ENCODE assay signal across 1 cellular context in the genomic region with DNA sequence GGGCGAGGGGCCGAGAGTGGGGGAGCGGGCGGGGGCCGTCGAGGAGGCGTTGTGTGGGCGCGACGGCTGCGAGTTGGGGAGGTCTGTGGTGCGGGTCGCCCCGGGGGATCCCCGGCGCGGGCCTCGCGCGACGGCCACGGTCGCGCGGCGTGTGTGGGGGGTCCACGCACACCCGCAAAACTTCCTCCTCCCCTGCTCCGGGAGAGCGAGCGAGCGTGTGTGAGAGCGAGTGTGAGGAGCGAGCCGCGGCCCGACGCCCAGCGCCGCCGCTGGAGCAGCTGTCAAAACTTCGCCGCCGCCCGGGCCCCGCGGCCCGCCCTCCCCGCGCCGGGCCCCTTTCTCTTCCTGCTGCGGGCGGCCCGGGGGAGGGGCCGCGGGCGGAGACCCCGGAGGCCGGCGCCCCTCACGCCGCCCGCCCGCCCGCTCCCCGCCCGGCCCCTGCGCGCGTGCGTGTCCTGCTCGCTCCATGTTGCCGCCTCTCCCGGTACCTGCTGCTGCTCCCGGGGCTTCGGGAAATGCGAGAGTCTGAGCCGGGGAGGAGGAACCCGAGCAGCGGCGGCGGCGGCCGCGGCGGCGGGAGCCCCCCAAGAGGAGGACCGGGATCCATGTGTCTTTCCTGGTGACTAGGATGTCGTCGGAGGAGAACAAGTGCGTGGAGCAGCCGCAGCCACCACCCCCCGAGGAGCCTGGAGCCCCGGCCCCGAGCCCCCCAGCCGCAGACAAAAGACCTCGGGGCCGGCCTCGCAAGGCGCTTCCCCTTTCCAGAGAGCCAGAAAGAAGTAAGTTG.
TF ChIP-seq lines count a peak whose summit lies in the region.

No MANE protein-coding gene starts in this region.

TF ChIP-seq in K562, 482 proteins besides CTCF, POLR2A, EP300 and RAD21 (continued from another document and continues in another):
- TF ChIP-seq, protein P1, sequence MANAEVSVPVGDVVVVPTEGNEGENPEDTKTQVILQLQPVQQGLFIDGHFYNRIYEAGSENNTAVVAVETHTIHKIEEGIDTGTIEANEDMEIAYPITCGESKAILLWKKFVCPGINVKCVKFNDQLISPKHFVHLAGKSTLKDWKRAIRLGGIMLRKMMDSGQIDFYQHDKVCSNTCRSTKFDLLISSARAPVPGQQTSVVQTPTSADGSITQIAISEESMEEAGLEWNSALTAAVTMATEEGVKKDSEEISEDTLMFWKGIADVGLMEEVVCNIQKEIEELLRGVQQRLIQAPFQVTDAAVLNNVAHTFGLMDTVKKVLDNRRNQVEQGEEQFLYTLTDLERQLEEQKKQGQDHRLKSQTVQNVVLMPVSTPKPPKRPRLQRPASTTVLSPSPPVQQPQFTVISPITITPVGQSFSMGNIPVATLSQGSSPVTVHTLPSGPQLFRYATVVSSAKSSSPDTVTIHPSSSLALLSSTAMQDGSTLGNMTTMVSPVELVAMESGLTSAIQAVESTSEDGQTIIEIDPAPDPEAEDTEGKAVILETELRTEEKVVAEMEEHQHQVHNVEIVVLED (CRISPR knock-in tag; IDR thresholded peaks at IDR 0.05): peak; percentile 50
- TF ChIP-seq ZFX (CRISPR knock-in tag; IDR thresholded peaks at IDR 0.05) (peak; percentile 77), KLF10 (CRISPR knock-in tag; IDR thresholded peaks at IDR 0.05) (no peak), ZNF766 (CRISPR knock-in tag; conservative IDR thresholded peaks at IDR 0.05) (peak; percentile 89), ZNF764 (CRISPR knock-in tag; IDR thresholded peaks at IDR 0.05; ENCODE audit: low read depth) (0 out of 2 replicates have a peak, but pooled peaks have one; percentile 14), ZNF197 (CRISPR knock-in tag; IDR thresholded peaks at IDR 0.05; ENCODE audit: low read depth) (peak; percentile 14; the same call in 1 of the 2 replicates), PCBP1 (IDR thresholded peaks at IDR 0.05; ENCODE audit: low read depth, low read length, poor library complexity, severe bottlenecking) (peak; percentile 90), HNRNPK (IDR thresholded peaks at IDR 0.05; ENCODE audit: low read depth, low read length, poor library complexity, severe bottlenecking) (peak; percentile 8), POLR2B (IDR thresholded peaks at IDR 0.05; ENCODE audit: low read depth, partially characterized antibody) (no peak), ZNF551 (CRISPR knock-in tag; IDR thresholded peaks at IDR 0.05) (no peak), BDP1 (IDR thresholded peaks at IDR 0.05; ENCODE audit: insufficient read depth, insufficient read length) (no peak), ARHGAP35 (IDR thresholded peaks at IDR 0.05; ENCODE audit: partially characterized antibody) (no peak), NFIC (IDR thresholded peaks at IDR 0.05) (peak; percentile 86), ZBTB7A (IDR thresholded peaks at IDR 0.05; ENCODE audit: borderline replicate concordance, control insufficient read depth, low read depth, low read length) (peak; percentile 98), ZNF253 (CRISPR knock-in tag; conservative IDR thresholded peaks at IDR 0.05) (no peak), RBM14 (IDR thresholded peaks at IDR 0.05; ENCODE audit: borderline replicate concordance, insufficient read depth, low read depth, low read length) (peak; percentile 57; the same call in 1 of the 2 replicates), NCOA6 (IDR thresholded peaks at IDR 0.05) (peak; percentile 97), BACH1 (tag; IDR thresholded peaks at IDR 0.05) (no peak), IRF2 (CRISPR knock-in tag; IDR thresholded peaks at IDR 0.05) (no peak), FOS (IDR thresholded peaks at IDR 0.05; ENCODE audit: extremely low read depth, insufficient read length) (no peak), SMAD2 (IDR thresholded peaks at IDR 0.05; ENCODE audit: low read depth, low read length) (no peak), GATAD2B (IDR thresholded peaks at IDR 0.05; ENCODE audit: borderline replicate concordance) (peak; percentile 96), C11orf30 (IDR thresholded peaks at IDR 0.05; ENCODE audit: low read depth) (no peak), ZNF316 (IDR thresholded peaks at IDR 0.05) (no peak), RB1 (IDR thresholded peaks at IDR 0.05; ENCODE audit: low read depth) (peak; percentile 91), ZNF778 (CRISPR knock-in tag; IDR thresholded peaks at IDR 0.05) (no peak), SNIP1 (IDR thresholded peaks at IDR 0.05; ENCODE audit: low read depth) (no peak), KLF6 (CRISPR knock-in tag; IDR thresholded peaks at IDR 0.05; ENCODE audit: borderline replicate concordance) (no peak; the same call in 1 of the 2 replicates), ATF1 (CRISPR knock-in tag; IDR thresholded peaks at IDR 0.05) (peak; percentile 6; the same call in 1 of the 2 replicates), ATF1 (tag; IDR thresholded peaks at IDR 0.05) (no peak), FOXM1 (IDR thresholded peaks at IDR 0.05; ENCODE audit: low read depth) (no peak), FOXM1 (CRISPR knock-in tag; IDR thresholded peaks at IDR 0.05; ENCODE audit: low read depth) (no peak), U2AF2 (optimal IDR thresholded peaks at IDR 0.05; ENCODE audit: low read depth, low read length) (no peak), NFYB (IDR thresholded peaks at IDR 0.05; ENCODE audit: extremely low read depth, insufficient read length) (no peak), NCOA2 (IDR thresholded peaks at IDR 0.05; ENCODE audit: partially characterized antibody in 2 of 2) (no peak), ZNF699 (CRISPR knock-in tag; IDR thresholded peaks at IDR 0.05; ENCODE audit: insufficient replicate concordance) (no peak), ZNF175 (CRISPR knock-in tag; IDR thresholded peaks at IDR 0.05; ENCODE audit: low read depth) (peak; percentile 14; the same call in 1 of the 2 replicates)
- TF ChIP-seq, protein P2, sequence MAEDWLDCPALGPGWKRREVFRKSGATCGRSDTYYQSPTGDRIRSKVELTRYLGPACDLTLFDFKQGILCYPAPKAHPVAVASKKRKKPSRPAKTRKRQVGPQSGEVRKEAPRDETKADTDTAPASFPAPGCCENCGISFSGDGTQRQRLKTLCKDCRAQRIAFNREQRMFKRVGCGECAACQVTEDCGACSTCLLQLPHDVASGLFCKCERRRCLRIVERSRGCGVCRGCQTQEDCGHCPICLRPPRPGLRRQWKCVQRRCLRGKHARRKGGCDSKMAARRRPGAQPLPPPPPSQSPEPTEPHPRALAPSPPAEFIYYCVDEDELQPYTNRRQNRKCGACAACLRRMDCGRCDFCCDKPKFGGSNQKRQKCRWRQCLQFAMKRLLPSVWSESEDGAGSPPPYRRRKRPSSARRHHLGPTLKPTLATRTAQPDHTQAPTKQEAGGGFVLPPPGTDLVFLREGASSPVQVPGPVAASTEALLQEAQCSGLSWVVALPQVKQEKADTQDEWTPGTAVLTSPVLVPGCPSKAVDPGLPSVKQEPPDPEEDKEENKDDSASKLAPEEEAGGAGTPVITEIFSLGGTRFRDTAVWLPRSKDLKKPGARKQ (CRISPR knock-in tag; IDR thresholded peaks at IDR 0.05): no peak
- TF ChIP-seq, protein P3, sequence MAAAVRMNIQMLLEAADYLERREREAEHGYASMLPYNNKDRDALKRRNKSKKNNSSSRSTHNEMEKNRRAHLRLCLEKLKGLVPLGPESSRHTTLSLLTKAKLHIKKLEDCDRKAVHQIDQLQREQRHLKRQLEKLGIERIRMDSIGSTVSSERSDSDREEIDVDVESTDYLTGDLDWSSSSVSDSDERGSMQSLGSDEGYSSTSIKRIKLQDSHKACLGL (CRISPR knock-in tag; IDR thresholded peaks at IDR 0.05; ENCODE audit: borderline replicate concordance, poor library complexity, severe bottlenecking): no peak
- TF ChIP-seq, protein P4, sequence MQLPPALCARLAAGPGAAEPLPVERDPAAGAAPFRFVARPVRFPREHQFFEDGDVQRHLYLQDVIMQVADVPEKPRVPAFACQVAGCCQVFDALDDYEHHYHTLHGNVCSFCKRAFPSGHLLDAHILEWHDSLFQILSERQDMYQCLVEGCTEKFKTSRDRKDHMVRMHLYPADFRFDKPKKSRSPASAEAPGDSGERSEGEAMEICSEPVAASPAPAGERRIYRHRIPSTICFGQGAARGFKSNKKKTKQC (CRISPR knock-in tag; IDR thresholded peaks at IDR 0.05): peak; percentile 34; the same call in 1 of the 2 replicates
- TF ChIP-seq, protein P5, sequence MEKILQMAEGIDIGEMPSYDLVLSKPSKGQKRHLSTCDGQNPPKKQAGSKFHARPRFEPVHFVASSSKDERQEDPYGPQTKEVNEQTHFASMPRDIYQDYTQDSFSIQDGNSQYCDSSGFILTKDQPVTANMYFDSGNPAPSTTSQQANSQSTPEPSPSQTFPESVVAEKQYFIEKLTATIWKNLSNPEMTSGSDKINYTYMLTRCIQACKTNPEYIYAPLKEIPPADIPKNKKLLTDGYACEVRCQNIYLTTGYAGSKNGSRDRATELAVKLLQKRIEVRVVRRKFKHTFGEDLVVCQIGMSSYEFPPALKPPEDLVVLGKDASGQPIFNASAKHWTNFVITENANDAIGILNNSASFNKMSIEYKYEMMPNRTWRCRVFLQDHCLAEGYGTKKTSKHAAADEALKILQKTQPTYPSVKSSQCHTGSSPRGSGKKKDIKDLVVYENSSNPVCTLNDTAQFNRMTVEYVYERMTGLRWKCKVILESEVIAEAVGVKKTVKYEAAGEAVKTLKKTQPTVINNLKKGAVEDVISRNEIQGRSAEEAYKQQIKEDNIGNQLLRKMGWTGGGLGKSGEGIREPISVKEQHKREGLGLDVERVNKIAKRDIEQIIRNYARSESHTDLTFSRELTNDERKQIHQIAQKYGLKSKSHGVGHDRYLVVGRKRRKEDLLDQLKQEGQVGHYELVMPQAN (IDR thresholded peaks at IDR 0.05; ENCODE audit: borderline replicate concordance): 0 out of 2 replicates have a peak, but pooled peaks have one; percentile 23
- TF ChIP-seq, protein P6, sequence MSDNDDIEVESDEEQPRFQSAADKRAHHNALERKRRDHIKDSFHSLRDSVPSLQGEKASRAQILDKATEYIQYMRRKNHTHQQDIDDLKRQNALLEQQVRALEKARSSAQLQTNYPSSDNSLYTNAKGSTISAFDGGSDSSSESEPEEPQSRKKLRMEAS (CRISPR knock-in tag; IDR thresholded peaks at IDR 0.05): no peak
- TF ChIP-seq, protein P7, sequence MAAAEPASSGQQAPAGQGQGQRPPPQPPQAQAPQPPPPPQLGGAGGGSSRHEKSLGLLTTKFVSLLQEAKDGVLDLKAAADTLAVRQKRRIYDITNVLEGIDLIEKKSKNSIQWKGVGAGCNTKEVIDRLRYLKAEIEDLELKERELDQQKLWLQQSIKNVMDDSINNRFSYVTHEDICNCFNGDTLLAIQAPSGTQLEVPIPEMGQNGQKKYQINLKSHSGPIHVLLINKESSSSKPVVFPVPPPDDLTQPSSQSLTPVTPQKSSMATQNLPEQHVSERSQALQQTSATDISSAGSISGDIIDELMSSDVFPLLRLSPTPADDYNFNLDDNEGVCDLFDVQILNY (CRISPR knock-in tag; IDR thresholded peaks at IDR 0.05): no peak
- TF ChIP-seq, protein P8, sequence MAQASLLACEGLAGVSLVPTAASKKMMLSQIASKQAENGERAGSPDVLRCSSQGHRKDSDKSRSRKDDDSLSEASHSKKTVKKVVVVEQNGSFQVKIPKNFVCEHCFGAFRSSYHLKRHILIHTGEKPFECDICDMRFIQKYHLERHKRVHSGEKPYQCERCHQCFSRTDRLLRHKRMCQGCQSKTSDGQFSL (CRISPR knock-in tag; IDR thresholded peaks at IDR 0.05): peak; percentile 91
- TF ChIP-seq, protein P8 (tag; IDR thresholded peaks at IDR 0.05): peak in 1 of 2 experiments; percentile 99; a peak in 2 of 4 replicates
- TF ChIP-seq, protein P9, sequence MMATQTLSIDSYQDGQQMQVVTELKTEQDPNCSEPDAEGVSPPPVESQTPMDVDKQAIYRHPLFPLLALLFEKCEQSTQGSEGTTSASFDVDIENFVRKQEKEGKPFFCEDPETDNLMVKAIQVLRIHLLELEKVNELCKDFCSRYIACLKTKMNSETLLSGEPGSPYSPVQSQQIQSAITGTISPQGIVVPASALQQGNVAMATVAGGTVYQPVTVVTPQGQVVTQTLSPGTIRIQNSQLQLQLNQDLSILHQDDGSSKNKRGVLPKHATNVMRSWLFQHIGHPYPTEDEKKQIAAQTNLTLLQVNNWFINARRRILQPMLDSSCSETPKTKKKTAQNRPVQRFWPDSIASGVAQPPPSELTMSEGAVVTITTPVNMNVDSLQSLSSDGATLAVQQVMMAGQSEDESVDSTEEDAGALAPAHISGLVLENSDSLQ (IDR thresholded peaks at IDR 0.05): no peak
- TF ChIP-seq, protein P10, sequence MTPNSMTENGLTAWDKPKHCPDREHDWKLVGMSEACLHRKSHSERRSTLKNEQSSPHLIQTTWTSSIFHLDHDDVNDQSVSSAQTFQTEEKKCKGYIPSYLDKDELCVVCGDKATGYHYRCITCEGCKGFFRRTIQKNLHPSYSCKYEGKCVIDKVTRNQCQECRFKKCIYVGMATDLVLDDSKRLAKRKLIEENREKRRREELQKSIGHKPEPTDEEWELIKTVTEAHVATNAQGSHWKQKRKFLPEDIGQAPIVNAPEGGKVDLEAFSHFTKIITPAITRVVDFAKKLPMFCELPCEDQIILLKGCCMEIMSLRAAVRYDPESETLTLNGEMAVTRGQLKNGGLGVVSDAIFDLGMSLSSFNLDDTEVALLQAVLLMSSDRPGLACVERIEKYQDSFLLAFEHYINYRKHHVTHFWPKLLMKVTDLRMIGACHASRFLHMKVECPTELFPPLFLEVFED (CRISPR knock-in tag; conservative IDR thresholded peaks at IDR 0.05): 0 out of 2 replicates have a peak, but pooled peaks have one; percentile 19
- TF ChIP-seq, protein P11, sequence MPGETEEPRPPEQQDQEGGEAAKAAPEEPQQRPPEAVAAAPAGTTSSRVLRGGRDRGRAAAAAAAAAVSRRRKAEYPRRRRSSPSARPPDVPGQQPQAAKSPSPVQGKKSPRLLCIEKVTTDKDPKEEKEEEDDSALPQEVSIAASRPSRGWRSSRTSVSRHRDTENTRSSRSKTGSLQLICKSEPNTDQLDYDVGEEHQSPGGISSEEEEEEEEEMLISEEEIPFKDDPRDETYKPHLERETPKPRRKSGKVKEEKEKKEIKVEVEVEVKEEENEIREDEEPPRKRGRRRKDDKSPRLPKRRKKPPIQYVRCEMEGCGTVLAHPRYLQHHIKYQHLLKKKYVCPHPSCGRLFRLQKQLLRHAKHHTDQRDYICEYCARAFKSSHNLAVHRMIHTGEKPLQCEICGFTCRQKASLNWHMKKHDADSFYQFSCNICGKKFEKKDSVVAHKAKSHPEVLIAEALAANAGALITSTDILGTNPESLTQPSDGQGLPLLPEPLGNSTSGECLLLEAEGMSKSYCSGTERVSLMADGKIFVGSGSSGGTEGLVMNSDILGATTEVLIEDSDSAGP (CRISPR knock-in tag; IDR thresholded peaks at IDR 0.05): no peak
- TF ChIP-seq, protein P12, sequence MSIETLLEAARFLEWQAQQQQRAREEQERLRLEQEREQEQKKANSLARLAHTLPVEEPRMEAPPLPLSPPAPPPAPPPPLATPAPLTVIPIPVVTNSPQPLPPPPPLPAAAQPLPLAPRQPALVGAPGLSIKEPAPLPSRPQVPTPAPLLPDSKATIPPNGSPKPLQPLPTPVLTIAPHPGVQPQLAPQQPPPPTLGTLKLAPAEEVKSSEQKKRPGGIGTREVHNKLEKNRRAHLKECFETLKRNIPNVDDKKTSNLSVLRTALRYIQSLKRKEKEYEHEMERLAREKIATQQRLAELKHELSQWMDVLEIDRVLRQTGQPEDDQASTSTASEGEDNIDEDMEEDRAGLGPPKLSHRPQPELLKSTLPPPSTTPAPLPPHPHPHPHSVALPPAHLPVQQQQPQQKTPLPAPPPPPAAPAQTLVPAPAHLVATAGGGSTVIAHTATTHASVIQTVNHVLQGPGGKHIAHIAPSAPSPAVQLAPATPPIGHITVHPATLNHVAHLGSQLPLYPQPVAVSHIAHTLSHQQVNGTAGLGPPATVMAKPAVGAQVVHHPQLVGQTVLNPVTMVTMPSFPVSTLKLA (conservative IDR thresholded peaks at IDR 0.05): peak; percentile 34 to 79; a peak in 3 of 4 replicates
